In genomic region chr10:129959544-129960492, GRCh38 we compare ENCODE assay signal across 11 cellular contexts. TPM values are rescaled to one million over a fixed set of nuclear protein-coding genes. Genes with fewer than 3 reads are reported as not detected.
DNase-seq lines count a peak whose midpoint lies in the region; ATAC-seq and TF ChIP-seq lines count a peak whose summit lies in the region.
"Had no signal": no experiment of that assay in that cellular context is flagged by ENCODE, and none has a peak within 500 bp of the region (broad histone marks: within the 10 kb centered on the region; RNA-seq: fewer than 3 reads in every experiment).

No MANE protein-coding gene starts in this region.

- H3K4me1 Mint-ChIP-seq in MCF 10A (ENCODE audit: insufficient read depth, unreplicated experiment) (no peaks in the 10 kb centered on the region), endodermal cell (peaks cover 33% of the 10 kb centered on the region)
- peaks cover 12 to 18% of the 10 kb centered on the region in 2 donors for H3K4me1 Mint-ChIP-seq in natural killer cell treated with Interleukin-12 subunit alpha and Interleukin-12 subunit beta and Interleukin-15 and Interleukin-18, amount 100 ng/mL, for 72 hours (ENCODE audit: low read depth in 2 of 2)

- H3K4me3 Mint-ChIP-seq in MCF 10A (ENCODE audit: unreplicated experiment) (no peak overlapping the region), endodermal cell (peak overlapping the region; percentile 38)
- peak overlapping the region; percentile 10 for H3K4me3 Mint-ChIP-seq in natural killer cell treated with Interleukin-12 subunit alpha and Interleukin-12 subunit beta and Interleukin-15 and Interleukin-18, amount 100 ng/mL, for 72 hours

- no peak overlapping the region for H3K27ac Mint-ChIP-seq in MCF 10A (ENCODE audit: low read depth, unreplicated experiment)
- no peak overlapping the region for H3K27ac Mint-ChIP-seq in endodermal cell
- H3K27ac Mint-ChIP-seq in natural killer cell treated with Interleukin-12 subunit alpha and Interleukin-12 subunit beta and Interleukin-15 and Interleukin-18, amount 100 ng/mL, for 72 hours = no peak overlapping the region

- no peak for ATAC-seq in natural killer cell treated with Interleukin-12 subunit alpha and Interleukin-12 subunit beta and Interleukin-15 and Interleukin-18, amount 100 ng/mL, for 72 hours
- ATAC-seq in HG03342 (IDR thresholded peaks at IDR 0.05; ENCODE audit: unreplicated experiment) (no peak), HG03097 (IDR thresholded peaks at IDR 0.05; ENCODE audit: low FRiP score, unreplicated experiment) (no peak)

- CTCF ChIA-PET in MCF 10A (lab: Yijun Ruan, JAX) = no interaction called here

- no peak for TF ChIP-seq CTCF in breast epithelium (IDR thresholded peaks at IDR 0.05)
- TF ChIP-seq CTCF in MCF 10A (IDR thresholded peaks at IDR 0.05; ENCODE audit: unreplicated experiment) = no peak
- TF ChIP-seq CTCF in endodermal cell (conservative IDR thresholded peaks at IDR 0.05) = no peak

- peaks cover 10 to 93% of the 10 kb centered on the region in 2 donors for H3K27me3 ChIP-seq in breast epithelium
- peaks cover 91% of the 10 kb centered on the region for H3K27me3 ChIP-seq in endodermal cell (ENCODE audit: control insufficient read depth, insufficient read depth, low read length, poor library complexity, severe bottlenecking)

- H3K4me1 ChIP-seq in breast epithelium = no peaks in the 10 kb centered on the region
- peaks cover 5% of the 10 kb centered on the region for H3K4me1 ChIP-seq in endodermal cell (ENCODE audit: control insufficient read depth, insufficient read depth, low read length)
- peaks cover 2% of the 10 kb centered on the region for H3K4me1 ChIP-seq in urinary bladder (ENCODE audit: insufficient read depth)

- H3K9me3 Mint-ChIP-seq in MCF 10A (ENCODE audit: unreplicated experiment) (no peaks in the 10 kb centered on the region), endodermal cell (no peaks in the 10 kb centered on the region)
- H3K9me3 Mint-ChIP-seq in natural killer cell treated with Interleukin-12 subunit alpha and Interleukin-12 subunit beta and Interleukin-15 and Interleukin-18, amount 100 ng/mL, for 72 hours = no peaks in the 10 kb centered on the region

- no peaks in the 10 kb centered on the region for H3K36me3 ChIP-seq in breast epithelium
- no peaks in the 10 kb centered on the region for H3K36me3 ChIP-seq in endodermal cell (ENCODE audit: control insufficient read depth, insufficient read depth, low read length)
- no peaks in the 10 kb centered on the region for H3K36me3 ChIP-seq in urinary bladder (ENCODE audit: insufficient read depth)

- H3K36me3 Mint-ChIP-seq in MCF 10A (ENCODE audit: insufficient read depth, unreplicated experiment) (peaks cover 7% of the 10 kb centered on the region), endodermal cell (ENCODE audit: low read depth) (no peaks in the 10 kb centered on the region)
- H3K36me3 Mint-ChIP-seq in natural killer cell treated with Interleukin-12 subunit alpha and Interleukin-12 subunit beta and Interleukin-15 and Interleukin-18, amount 100 ng/mL, for 72 hours = peaks cover 5% of the 10 kb centered on the region

- peak overlapping the region; percentile 32 to 79 (median 60) for H3K4me3 ChIP-seq in breast epithelium
- no peak overlapping the region for H3K4me3 ChIP-seq in endodermal cell (ENCODE audit: low read length)
- H3K4me3 ChIP-seq in urinary bladder (ENCODE audit: low read depth, low read length) = peak overlapping the region; percentile 5

- intact Hi-C loops in breast epithelium (cut with DNase I; ENCODE audit: low total_unique reads) (no loop called here), MCF 10A (cut with micrococcal nuclease) (no loop called here)

- POLR2A ChIA-PET in MCF 10A (lab: Yijun Ruan, JAX) = no interaction called here

- no peak for TF ChIP-seq POLR2A in breast epithelium (IDR thresholded peaks at IDR 0.05)

- DNase-seq in breast epithelium (ENCODE audit: low spot score in 2 of 2) = no peak
- no peak for DNase-seq in MCF 10A (ENCODE audit: unreplicated experiment)
- peak; percentile 72 for DNase-seq in endodermal cell
- no peak for DNase-seq in natural killer cell treated with Interleukin-12 subunit alpha and Interleukin-12 subunit beta and Interleukin-15 and Interleukin-18, amount 100 ng/mL, for 72 hours (ENCODE audit: low spot score)
- DNase-seq in D341Med (ENCODE audit: low spot score) = no peak
- DNase-seq: NCI-H1048 had no signal

- WGBS in endodermal cell (ENCODE audit: insufficient coverage in 1 of 2, insufficient read length in 1 of 2), 2 experiments = 1 to 7% methylated on average over 6 to 84 of the region's 84 CpGs
- WGBS in urinary bladder = 10% methylated on average over 84 of the region's 84 CpGs

- no TSS peak for BruUV-seq in MCF 10A (replicated peaks; lab: Mats Ljungman, UMichigan)

- H3K9me3 ChIP-seq in breast epithelium = no peaks in the 10 kb centered on the region
- no peaks in the 10 kb centered on the region for H3K9me3 ChIP-seq in endodermal cell (ENCODE audit: control insufficient read depth, low read length)

- H3K27me3 Mint-ChIP-seq in MCF 10A (ENCODE audit: insufficient read depth, unreplicated experiment) (no peaks in the 10 kb centered on the region), endodermal cell (ENCODE audit: insufficient read depth) (peaks cover 84% of the 10 kb centered on the region)
- peaks cover 45 to 67% of the 10 kb centered on the region in 2 donors for H3K27me3 Mint-ChIP-seq in natural killer cell treated with Interleukin-12 subunit alpha and Interleukin-12 subunit beta and Interleukin-15 and Interleukin-18, amount 100 ng/mL, for 72 hours

- H3K9ac ChIP-seq in endodermal cell (ENCODE audit: extremely low read depth, low read length, poor library complexity, severe bottlenecking) = no peak overlapping the region

- H3K27ac ChIP-seq in breast epithelium = peak overlapping the region in 1 of 2 donors; percentile 46
- no peak overlapping the region for H3K27ac ChIP-seq in endodermal cell (ENCODE audit: low read depth, low read length)
- no peak overlapping the region for H3K27ac ChIP-seq in urinary bladder (ENCODE audit: low read depth)
- H3K27ac ChIP-seq: epithelial cell of prostate, VCaP had no signal

RNA-seq across cellular contexts. Expression of gene EBF3, which starts 4.3 kb away (rescaled TPM):
- 10 to 100 TPM in 1 of 3 donors, 1 to 10 TPM in 2; 4.2 to 28.0 (median 6.6) TPM for total RNA-seq in breast epithelium
- total RNA-seq in MCF 10A (2022) = not detected in 2 replicates
- total RNA-seq in endodermal cell = 1 to 10 TPM in 1 of 2 donors, under 1 TPM in 1; 0.44 to 2.0 TPM
- 20.8 TPM for polyA plus RNA-seq in endodermal cell (2013, experiment 1 of 2)
- polyA plus RNA-seq in endodermal cell (2013, experiment 2 of 2) = 16.1 TPM
- total RNA-seq in natural killer cell treated with Interleukin-12 subunit alpha and Interleukin-12 subunit beta and Interleukin-15 and Interleukin-18, amount 100 ng/mL, for 72 hours = not detected
- total RNA-seq in urinary bladder = 29.4 TPM
- 5.1 TPM for polyA plus RNA-seq in urinary bladder
